In genomic region chr3:89104499-89104898, GRCh38 we compare ENCODE assay signal across 20 cellular contexts. TPM values are rescaled to one million over a fixed set of nuclear protein-coding genes. Genes with fewer than 3 reads are reported as not detected.
A peak's percentile ranks its signal among the peaks of the same experiment; 100 is the strongest.
DNase-seq lines count a peak whose midpoint lies in the region; TF ChIP-seq lines count a peak whose summit lies in the region.
"Had no signal": no experiment of that assay in that cellular context is flagged by ENCODE, and none has a peak within 500 bp of the region (broad histone marks: within the 10 kb centered on the region; RNA-seq: fewer than 3 reads in every experiment).

No MANE protein-coding gene starts in this region.

- H3K9me3 ChIP-seq in BLaER1 treated with 17β-estradiol and CSF1 and Interleukin-3, amounts not matched to agents 10 nM and 100 nM (replicated peaks in 1 of 11): no peaks in the 10 kb centered on the region
- H3K9me3 ChIP-seq in MM.1S (replicated peaks; ENCODE audit: insufficient read depth, low read length): no peaks in the 10 kb centered on the region
- H3K9me3 ChIP-seq in esophagus muscularis mucosa: no peaks in the 10 kb centered on the region

- H3K36me3 ChIP-seq in ACC112 (ENCODE audit: insufficient read depth, low read length) (no peaks in the 10 kb centered on the region), MM.1S (replicated peaks; ENCODE audit: insufficient read depth, low read length) (no peaks in the 10 kb centered on the region), esophagus muscularis mucosa (no peaks in the 10 kb centered on the region)
- H3K36me3 ChIP-seq in BLaER1 treated with 17β-estradiol and CSF1 and Interleukin-3, amounts not matched to agents 10 nM and 100 nM: no peaks in the 10 kb centered on the region

- WGBS in esophagus muscularis mucosa: 67% methylated on average over 3 of the region's 3 CpGs

- H3K9ac ChIP-seq in BLaER1 treated with 17β-estradiol and CSF1 and Interleukin-3, amounts not matched to agents 10 nM and 100 nM: peak overlapping the region; percentile 64 to 89 (median 85)
- no peak overlapping the region for H3K9ac ChIP-seq in MM.1S (ENCODE audit: low read length)

- peak overlapping the region; percentile 70 for H3K27ac ChIP-seq in ACC112 (ENCODE audit: low read depth, low read length)
- H3K27ac ChIP-seq in BLaER1 treated with 17β-estradiol and CSF1 and Interleukin-3, amounts not matched to agents 10 nM and 100 nM: peak overlapping the region; percentile 67 to 93 (median 89)
- H3K27ac ChIP-seq in MM.1S (ENCODE audit: low read length): no peak overlapping the region
- peak overlapping the region; percentile 4 to 15 for H3K27ac ChIP-seq in coronary artery
- no peak overlapping the region for H3K27ac ChIP-seq in esophagus muscularis mucosa (replicated peaks in 1 of 4)
- H3K27ac ChIP-seq: RWPE1 had no signal

- no peak for TF ChIP-seq EP300 in esophagus muscularis mucosa (IDR thresholded peaks at IDR 0.05)

- peak overlapping the region; percentile 71 to 95 (median 82) for H3K4me2 ChIP-seq in BLaER1 treated with 17β-estradiol and CSF1 and Interleukin-3, amounts not matched to agents 10 nM and 100 nM
- peak overlapping the region; percentile 37; the same call in 1 of the 2 replicates for H3K4me2 ChIP-seq in MM.1S (ENCODE audit: low read depth, low read length)
- H3K4me2 ChIP-seq: GM23338 had no signal

- peaks cover 18% of the 10 kb centered on the region for H3K4me1 ChIP-seq in ACC112 (ENCODE audit: control insufficient read depth, insufficient read depth, low read length, unreplicated experiment)
- peaks cover 32 to 45% (median 40%) of the 10 kb centered on the region in 10 experiments for H3K4me1 ChIP-seq in BLaER1 treated with 17β-estradiol and CSF1 and Interleukin-3, amounts not matched to agents 10 nM and 100 nM
- H3K4me1 ChIP-seq in MM.1S (ENCODE audit: low read length): peaks cover 13% of the 10 kb centered on the region
- H3K4me1 ChIP-seq in esophagus muscularis mucosa: peaks cover 0 to 19% (median 10%) of the 10 kb centered on the region in 4 donors

- H3K27me3 ChIP-seq in ACC112 (ENCODE audit: insufficient read depth, low read length) (no peaks in the 10 kb centered on the region), MM.1S (replicated peaks; ENCODE audit: insufficient read depth, low read length) (0 out of 2 replicates have a peak, but pooled peaks cover 5% of the 10 kb centered on the region), esophagus muscularis mucosa (peaks cover 0 to 27% (median 0%) of the 10 kb centered on the region in 4 donors)
- no peaks in the 10 kb centered on the region for H3K27me3 ChIP-seq in BLaER1 treated with 17β-estradiol and CSF1 and Interleukin-3, amounts not matched to agents 10 nM and 100 nM

- TF ChIP-seq POLR2A in esophagus muscularis mucosa (IDR thresholded peaks at IDR 0.05; ENCODE audit: low read depth): no peak

- H3K9me2 ChIP-seq in MM.1S (replicated peaks; ENCODE audit: insufficient read depth, low read length): no peaks in the 10 kb centered on the region

- H3K79me2 ChIP-seq in ACC112 (ENCODE audit: control insufficient read depth, insufficient read depth, low read length, unreplicated experiment) (peaks cover 16% of the 10 kb centered on the region), MM.1S (ENCODE audit: low read length) (no peaks in the 10 kb centered on the region)

- peaks cover 0 to 8% (median 0%) of the 10 kb centered on the region in 11 experiments; a peak in 3 of 22 replicates for H4K20me1 ChIP-seq in BLaER1 treated with 17β-estradiol and CSF1 and Interleukin-3, amounts not matched to agents 10 nM and 100 nM
- no peaks in the 10 kb centered on the region for H4K20me1 ChIP-seq in MM.1S (ENCODE audit: insufficient read depth, low read length)

- no peaks in the 10 kb centered on the region for H3F3A ChIP-seq in MM.1S (ENCODE audit: insufficient read depth, low read length)

- peak overlapping the region; percentile 92 for H2AFZ ChIP-seq in ACC112 (ENCODE audit: low read length, unreplicated experiment)
- H2AFZ ChIP-seq in MM.1S (ENCODE audit: low read length): no peak overlapping the region
- H2AFZ ChIP-seq: GM23338 had no signal

- DNase-seq in MM.1S: peak; percentile 40
- DNase-seq in coronary artery (ENCODE audit: low spot score): no peak
- no peak for DNase-seq in esophagus muscularis mucosa (ENCODE audit: extremely low spot score)
- no peak for DNase-seq in T-helper 9 cell
- DNase-seq in NCI-H446 treated with DMSO at 0.1 percent for 48 hours (lab: John Stamatoyannopoulos, UW): no peak
- DNase-seq in DMS 273 treated with DMSO at 0.1 percent for 48 hours (lab: John Stamatoyannopoulos, UW): no peak
- DNase-seq: ACHN; AML-193; Calu3; CD4-positive, alpha-beta memory T cell; DMS79; NCI-H1092; NCI-H1694; NCI-H226; NCI-H526; NK-92 treated with Interleukin-12 subunit alpha and Interleukin-12 subunit beta, amount 100 ng/mL, for 24 hours had no signal

- TF ChIP-seq CTCF in MM.1S (IDR thresholded peaks at IDR 0.05; ENCODE audit: low read length): no peak
- no peak for TF ChIP-seq CTCF in coronary artery (IDR thresholded peaks at IDR 0.05)
- no peak for TF ChIP-seq CTCF in esophagus muscularis mucosa (IDR thresholded peaks at IDR 0.05)

- intact Hi-C loops in esophagus muscularis mucosa (cut with DNase I): no loop called here

- H3K4me3 ChIP-seq in ACC112 (ENCODE audit: low read depth, low read length) (peak overlapping the region; percentile 66), MM.1S (ENCODE audit: low read length) (0 out of 2 replicates have a peak overlapping the region, but pooled peaks have one; percentile 10), coronary artery (peak overlapping the region; percentile 40), esophagus muscularis mucosa (peak overlapping the region in 1 of 4 donors; percentile 16)
- H3K4me3 ChIP-seq in BLaER1 treated with 17β-estradiol and CSF1 and Interleukin-3, amounts not matched to agents 10 nM and 100 nM: peak overlapping the region; percentile 33 to 58 (median 40); a peak in 18 of 20 replicates
- H3K4me3 ChIP-seq: GM23338 had no signal

RNA-seq across cellular contexts. Expression of gene EPHA3, which starts 2.9 kb away (rescaled TPM):
- total RNA-seq in esophagus muscularis mucosa: 10 to 100 TPM; 13.1 to 25.8 (median 21.2) TPM
- total RNA-seq: CD4-positive, alpha-beta memory T cell had no signal

Comparison
In these comparisons a context has a peak if more than half of its experiments do, and no peak if none do; other contexts are left out.
1. H3K27ac ChIP-seq: peak in ACC112 (single experiment), BLaER1 treated with 17β-estradiol and CSF1 and Interleukin-3, amounts not matched to agents 10 nM and 100 nM (11 of 11) and coronary artery (2 of 2); none in MM.1S (single experiment) and esophagus muscularis mucosa (0 of 4).